In the genomic region with DNA sequence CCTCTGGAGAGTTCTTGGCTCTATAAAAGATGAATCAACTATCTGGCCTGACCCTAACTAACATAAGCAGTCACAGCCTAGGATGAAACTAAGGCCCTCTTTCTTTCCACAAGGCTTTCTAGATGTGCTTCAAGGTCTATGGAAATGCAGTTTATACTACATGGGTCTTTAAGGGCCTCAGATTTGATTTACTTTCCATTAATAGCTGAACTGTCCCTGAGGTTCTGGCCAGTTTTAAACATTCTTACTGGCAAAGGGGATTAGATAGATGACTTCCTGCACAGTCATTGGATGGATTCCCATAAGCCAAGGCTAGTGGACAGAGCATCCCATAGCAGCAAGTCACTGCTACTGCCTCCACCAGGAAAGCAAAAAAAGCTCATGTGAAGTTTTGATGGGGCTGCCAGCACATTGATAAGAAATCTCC, we compare ENCODE assay signal across 15 cellular contexts. TPM values are rescaled to one million over a fixed set of nuclear protein-coding genes. Genes with fewer than 3 reads are reported as not detected.
DNase-seq lines count a peak whose midpoint lies in the region; TF ChIP-seq lines count a peak whose summit lies in the region.
"Had no signal": no experiment of that assay in that cellular context is flagged by ENCODE, and none has a peak within 500 bp of the region (broad histone marks: within the 10 kb centered on the region; RNA-seq: fewer than 3 reads in every experiment).

No MANE protein-coding gene starts in this region.

- intact Hi-C loops in cardiac septum (cut with DNase I): loop anchor here (1.0 to 2.0 kb wide), 3 partner anchors 50 to 108 kb away; no protein-coding TSS in a partner anchor
- intact Hi-C loops in vagina (cut with DNase I): loop anchor here (5.0 kb wide), 1 partner anchor 152 kb away; no protein-coding TSS in a partner anchor

- H3K79me2 ChIP-seq in mesendoderm (ENCODE audit: control insufficient read depth, insufficient read depth, low read length): no peaks in the 10 kb centered on the region

- H3K18ac ChIP-seq in mesendoderm (ENCODE audit: low read length): no peak overlapping the region

- H3K9ac ChIP-seq in mesendoderm (ENCODE audit: low read length): no peak overlapping the region

- TF ChIP-seq POLR2A in vagina (IDR thresholded peaks at IDR 0.05): no peak

- no peak overlapping the region for H2BK120ac ChIP-seq in mesendoderm (ENCODE audit: low read depth, low read length)

- peak overlapping the region; percentile 79 for H3K27ac ChIP-seq in cardiac muscle cell
- H3K27ac ChIP-seq in mesendoderm (ENCODE audit: low read depth, low read length): no peak overlapping the region
- H3K27ac ChIP-seq in vagina: peak overlapping the region; percentile 41
- H3K27ac ChIP-seq: RWPE1 had no signal

- no peak overlapping the region for H4K8ac ChIP-seq in mesendoderm (ENCODE audit: low read depth, low read length)

- H3K4me2 ChIP-seq in mesendoderm (ENCODE audit: low read length): no peak overlapping the region

- H2AK5ac ChIP-seq in mesendoderm (ENCODE audit: low read length): no peak overlapping the region

- H3K4ac ChIP-seq in mesendoderm (ENCODE audit: low read depth, low read length): no peak overlapping the region

- H3K4me3 ChIP-seq in cardiac muscle cell: no peak overlapping the region
- H3K4me3 ChIP-seq in cardiac fibroblast (replicated peaks in 1 of 2; ENCODE audit: low read depth in 2 of 2, low read length in 2 of 2): no peak overlapping the region
- H3K4me3 ChIP-seq in mesendoderm (ENCODE audit: low read length): no peak overlapping the region
- H3K4me3 ChIP-seq in vagina: no peak overlapping the region

- H3K36me3 ChIP-seq in cardiac muscle cell: no peaks in the 10 kb centered on the region
- no peaks in the 10 kb centered on the region for H3K36me3 ChIP-seq in mesendoderm (ENCODE audit: control insufficient read depth, insufficient read depth, low read length)
- H3K36me3 ChIP-seq in vagina: no peaks in the 10 kb centered on the region

- H2BK15ac ChIP-seq in mesendoderm (replicated peaks; ENCODE audit: low read depth): no peak overlapping the region

- H3K4me1 ChIP-seq in cardiac muscle cell (ENCODE audit: low read depth) (peaks cover 70% of the 10 kb centered on the region), mesendoderm (ENCODE audit: control insufficient read depth, low read depth, low read length) (peaks cover 2% of the 10 kb centered on the region), vagina (peaks cover 49% of the 10 kb centered on the region)

- H3K79me1 ChIP-seq in mesendoderm (ENCODE audit: low read length): no peaks in the 10 kb centered on the region

- H2BK5ac ChIP-seq in mesendoderm (ENCODE audit: low read length): no peak overlapping the region

- H3K23ac ChIP-seq in mesendoderm (ENCODE audit: low read length): no peak overlapping the region

- DNase-seq in cardiac muscle cell (ENCODE audit: low read depth in 1 of 2, low spot score in 1 of 2): peak in 1 of 2 donors; percentile 29
- no peak for DNase-seq in cardiac septum (ENCODE audit: low spot score)
- peak; percentile 39 to 55 for DNase-seq in cardiac fibroblast (ENCODE audit: low read depth in 2 of 2)
- peak; percentile 28 for DNase-seq in mesendoderm
- DNase-seq in vagina (ENCODE audit: extremely low spot score in 2 of 2): no peak
- DNase-seq in cerebellum (ENCODE audit: low spot score): no peak
- DNase-seq in activated CD8-positive, alpha-beta memory T cell treated with anti-CD3 and anti-CD28 coated beads, Interleukin-2, amount 50 U/mL, for 48 hours: no peak
- DNase-seq in NCI-H2227 treated with DMSO at 0.1 percent for 48 hours (lab: John Stamatoyannopoulos, UW): no peak
- DNase-seq: activated B cell treated with CpG ODN at 0.5 μM for 24 hours; activated gamma-delta T cell treated with Interleukin-2 at 50 U/mL for 16 hours; AML-193; effector CD8-positive, alpha-beta T cell; NCI-H226; nucleus accumbens had no signal

- no peak overlapping the region for H3K56ac ChIP-seq in mesendoderm (ENCODE audit: low read length)

- H3K9me3 ChIP-seq in cardiac muscle cell (ENCODE audit: low read depth) (no peaks in the 10 kb centered on the region), vagina (no peaks in the 10 kb centered on the region)

- H3K27me3 ChIP-seq in cardiac muscle cell: no peaks in the 10 kb centered on the region
- no peaks in the 10 kb centered on the region for H3K27me3 ChIP-seq in mesendoderm (ENCODE audit: insufficient read depth, low read length, poor library complexity)
- no peaks in the 10 kb centered on the region for H3K27me3 ChIP-seq in vagina

- no peak for TF ChIP-seq CTCF in cardiac muscle cell (IDR thresholded peaks at IDR 0.05; ENCODE audit: low read depth, low read length)
- TF ChIP-seq CTCF in cardiac fibroblast (IDR thresholded peaks at IDR 0.05; ENCODE audit: low read depth, low read length): no peak
- no peak for TF ChIP-seq CTCF in vagina (IDR thresholded peaks at IDR 0.05)

- no peak overlapping the region for H4K5ac ChIP-seq in mesendoderm (ENCODE audit: low read length)

RNA-seq across cellular contexts. Expression of gene LCLAT1, which starts 38.1 kb away (rescaled TPM):
- total RNA-seq in cardiac muscle cell: 19.6 and 22.6 TPM in 2 replicates
- 24.7 and 25.5 TPM in 2 replicates for polyA plus RNA-seq in cardiac muscle cell
- total RNA-seq in cardiac septum: 39.9 TPM
- polyA plus RNA-seq in mesendoderm (2013, experiment 1 of 2): 9.6 TPM
- polyA plus RNA-seq in mesendoderm (2013, experiment 2 of 2): 9.2 TPM
- 19.6 TPM for total RNA-seq in vagina
- total RNA-seq in cerebellum: 19.1 TPM

Comparison
In these comparisons a context has a peak if more than half of its experiments do, and no peak if none do; other contexts are left out.
1. DNase-seq: peak in cardiac fibroblast (2 of 2) and mesendoderm (single experiment); none in cardiac septum (single experiment), vagina (0 of 2), cerebellum (single experiment), activated CD8-positive, alpha-beta memory T cell treated with anti-CD3 and anti-CD28 coated beads, Interleukin-2, amount 50 U/mL, for 48 hours (single experiment) and NCI-H2227 treated with DMSO at 0.1 percent for 48 hours (single experiment).